In the genomic region with DNA sequence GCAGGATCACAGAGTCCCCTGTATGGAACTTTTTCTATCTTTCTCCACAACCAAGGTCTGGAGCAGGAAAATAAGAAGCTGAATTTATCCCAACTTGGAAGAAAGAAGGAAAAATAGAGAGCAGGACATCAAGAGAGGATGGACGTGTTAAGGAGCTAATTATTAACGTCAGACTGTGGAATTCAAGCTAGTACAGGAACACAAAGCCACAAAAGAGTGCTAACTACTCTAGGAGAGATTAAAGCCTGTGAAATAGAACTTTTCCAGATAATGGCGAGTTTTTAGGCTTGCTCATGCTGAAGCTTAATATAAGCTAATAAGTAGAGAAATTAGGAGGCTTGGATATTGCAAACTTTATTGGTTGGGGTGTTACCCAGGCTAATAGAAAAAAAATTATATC, we compare ENCODE assay signal across 28 cellular contexts. TPM values are rescaled to one million over a fixed set of nuclear protein-coding genes. Genes with fewer than 3 reads are reported as not detected.
"Had no signal": no experiment of that assay in that cellular context is flagged by ENCODE, and none has a peak within 500 bp of the region (broad histone marks: within the 10 kb centered on the region; RNA-seq: fewer than 3 reads in every experiment).

No MANE protein-coding gene starts in this region.

- DNase-seq: activated CD4-positive, alpha-beta T cell treated with anti-CD3 and anti-CD28 coated beads, Interleukin-2, amount 50 U/mL, for 4 hours; activated CD8-positive, alpha-beta memory T cell treated with anti-CD3 and anti-CD28 coated beads for 24 hours; activated CD8-positive, alpha-beta memory T cell treated with anti-CD3 and anti-CD28 coated beads, Interleukin-2, amount 50 U/mL, for 4 hours; activated naive CD4-positive, alpha-beta T cell; activated T-cell treated with anti-CD3 and anti-CD28 coated beads, Interleukin-2, amount 50 U/mL, for 24 hours; cortex of kidney; erythroblast; immature natural killer cell; stimulated activated CD4-positive, alpha-beta T cell treated with anti-CD3 and anti-CD28 coated beads, Interleukin-1b, Interleukin-23, amount 100 ng/mL, for 48 hours; substantia nigra; T-helper 9 cell; upper lobe of right lung had no signal

- ATAC-seq: activated T-helper 17 cell treated with anti-CD3 and anti-CD28 coated beads, Interleukin-2, amount 50 U/mL, for 72 hours; natural killer cell treated with Interleukin-12 subunit alpha and Interleukin-12 subunit beta and Interleukin-15 and Interleukin-18, amount 100 ng/mL, for 72 hours; WTC11 had no signal

RNA-seq across cellular contexts. Expression of a gene that starts 0.6 kb away (rescaled TPM):
- total RNA-seq: activated T-helper 17 cell treated with anti-CD3 and anti-CD28 coated beads, Interleukin-2, amount 50 U/mL, for 72 hours; cardiac muscle cell; cerebellum; fibroblast of lung; foreskin keratinocyte; glomerular endothelial cell; liver; natural killer cell treated with Interleukin-12 subunit alpha and Interleukin-12 subunit beta and Interleukin-15 and Interleukin-18, amount 100 ng/mL, for 72 hours; osteocyte; prostate gland; right cardiac atrium; skeletal muscle tissue; T-helper 1 cell treated with Interleukin-12 subunit alpha and Interleukin-12 subunit beta and Interleukin-4 antibody, amounts not matched to agents 30 ng/mL and 1 ng/mL, for 36 hours; thyroid gland; upper lobe of right lung had no signal

RNA-seq across cellular contexts. Expression of a gene that starts 29.6 kb away (rescaled TPM):
- total RNA-seq: activated T-helper 17 cell treated with anti-CD3 and anti-CD28 coated beads, Interleukin-2, amount 50 U/mL, for 72 hours; adrenal gland; cardiac muscle cell; cerebellum; fibroblast of lung; foreskin keratinocyte; glomerular endothelial cell; liver; natural killer cell treated with Interleukin-12 subunit alpha and Interleukin-12 subunit beta and Interleukin-15 and Interleukin-18, amount 100 ng/mL, for 72 hours; osteocyte; prostate gland; right cardiac atrium; skeletal muscle tissue; T-helper 1 cell treated with Interleukin-12 subunit alpha and Interleukin-12 subunit beta and Interleukin-4 antibody, amounts not matched to agents 30 ng/mL and 1 ng/mL, for 36 hours; thyroid gland; upper lobe of right lung; WTC11 had no signal

RNA-seq across cellular contexts. Expression of a gene that starts 44.3 kb away (rescaled TPM):
- total RNA-seq: activated T-helper 17 cell treated with anti-CD3 and anti-CD28 coated beads, Interleukin-2, amount 50 U/mL, for 72 hours; adrenal gland; cardiac muscle cell; cerebellum; fibroblast of lung; foreskin keratinocyte; glomerular endothelial cell; liver; natural killer cell treated with Interleukin-12 subunit alpha and Interleukin-12 subunit beta and Interleukin-15 and Interleukin-18, amount 100 ng/mL, for 72 hours; osteocyte; prostate gland; right cardiac atrium; skeletal muscle tissue; T-helper 1 cell treated with Interleukin-12 subunit alpha and Interleukin-12 subunit beta and Interleukin-4 antibody, amounts not matched to agents 30 ng/mL and 1 ng/mL, for 36 hours; thyroid gland; upper lobe of right lung; WTC11 had no signal
